ENCODE assay signal across 1 cellular context in the genomic region with DNA sequence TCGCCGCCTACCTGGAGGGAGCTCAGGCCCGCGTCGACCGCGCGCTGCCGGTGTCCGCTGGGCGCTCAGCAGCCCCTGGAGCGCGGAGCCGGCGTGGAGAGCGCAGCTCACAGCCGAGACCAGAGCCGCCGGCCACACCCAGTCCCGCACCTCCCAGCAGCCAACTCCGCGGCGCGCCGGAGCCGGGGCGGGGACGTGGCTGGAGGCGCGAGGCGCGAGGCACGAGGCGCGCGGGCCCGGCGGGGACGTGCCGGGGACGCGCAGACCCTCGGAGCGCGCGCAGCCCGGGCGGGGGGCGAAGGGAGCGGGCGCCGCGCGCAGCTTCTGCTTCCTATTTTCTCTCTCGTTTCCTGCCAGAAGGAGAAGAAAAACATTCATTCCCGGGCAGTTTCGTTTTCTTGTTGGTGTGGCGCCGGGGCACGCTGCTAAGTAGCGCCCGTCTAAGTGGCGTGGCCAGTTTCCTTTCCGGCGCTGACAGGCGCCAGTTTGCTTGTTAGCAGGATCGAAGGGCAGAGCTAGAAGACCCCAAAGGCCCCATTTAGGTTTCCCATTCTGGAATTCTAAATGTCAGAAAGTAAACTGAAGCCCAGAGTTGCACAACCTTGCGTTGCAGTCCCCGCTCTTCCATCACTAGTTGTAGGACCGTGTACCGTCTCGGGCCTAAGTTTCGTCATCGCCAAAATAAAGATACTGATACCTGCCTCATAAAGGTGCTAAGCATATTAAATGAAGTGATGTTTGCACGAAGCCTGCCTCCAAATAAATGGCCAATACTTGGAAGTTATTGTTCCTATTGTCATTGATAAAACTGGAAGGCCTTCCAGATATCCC.
TF ChIP-seq lines count a peak whose summit lies in the region.

A gene (minus strand): TSS at position 136 of the 831 bp plus-strand sequence. CDS start 25,270 bp downstream, outside the sequence.

TF ChIP-seq in HepG2, 621 proteins besides CTCF, POLR2A, EP300 and RAD21 (continued from another document):
- TF ChIP-seq KDM2A (CRISPR knock-in tag; IDR thresholded peaks at IDR 0.05; ENCODE audit: borderline replicate concordance, low read depth), result peak; percentile 34; the same call in 1 of the 2 replicates
- 0 out of 2 replicates have a peak, but pooled peaks have one; percentile 30 for TF ChIP-seq ZNF891 (CRISPR knock-in tag; IDR thresholded peaks at IDR 0.05)
- no peak for TF ChIP-seq MAZ (IDR thresholded peaks at IDR 0.05; ENCODE audit: borderline replicate concordance, low read depth, low read length)
- peak; percentile 42; the same call in 1 of the 2 replicates for TF ChIP-seq MAZ (CRISPR knock-in tag; IDR thresholded peaks at IDR 0.05; ENCODE audit: low read depth)
- no peak for TF ChIP-seq SCMH1 (CRISPR knock-in tag; IDR thresholded peaks at IDR 0.05; ENCODE audit: borderline replicate concordance)
- TF ChIP-seq, protein P1, sequence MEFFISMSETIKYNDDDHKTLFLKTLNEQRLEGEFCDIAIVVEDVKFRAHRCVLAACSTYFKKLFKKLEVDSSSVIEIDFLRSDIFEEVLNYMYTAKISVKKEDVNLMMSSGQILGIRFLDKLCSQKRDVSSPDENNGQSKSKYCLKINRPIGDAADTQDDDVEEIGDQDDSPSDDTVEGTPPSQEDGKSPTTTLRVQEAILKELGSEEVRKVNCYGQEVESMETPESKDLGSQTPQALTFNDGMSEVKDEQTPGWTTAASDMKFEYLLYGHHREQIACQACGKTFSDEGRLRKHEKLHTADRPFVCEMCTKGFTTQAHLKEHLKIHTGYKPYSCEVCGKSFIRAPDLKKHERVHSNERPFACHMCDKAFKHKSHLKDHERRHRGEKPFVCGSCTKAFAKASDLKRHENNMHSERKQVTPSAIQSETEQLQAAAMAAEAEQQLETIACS (CRISPR knock-in tag; IDR thresholded peaks at IDR 0.05), result peak; percentile 72
- 0 out of 2 replicates have a peak, but pooled peaks have one; percentile 69 for TF ChIP-seq TMF1 (CRISPR knock-in tag; IDR thresholded peaks at IDR 0.05; ENCODE audit: low read depth)
- no peak for TF ChIP-seq RBAK (CRISPR knock-in tag; IDR thresholded peaks at IDR 0.05)
- TF ChIP-seq, protein P2, sequence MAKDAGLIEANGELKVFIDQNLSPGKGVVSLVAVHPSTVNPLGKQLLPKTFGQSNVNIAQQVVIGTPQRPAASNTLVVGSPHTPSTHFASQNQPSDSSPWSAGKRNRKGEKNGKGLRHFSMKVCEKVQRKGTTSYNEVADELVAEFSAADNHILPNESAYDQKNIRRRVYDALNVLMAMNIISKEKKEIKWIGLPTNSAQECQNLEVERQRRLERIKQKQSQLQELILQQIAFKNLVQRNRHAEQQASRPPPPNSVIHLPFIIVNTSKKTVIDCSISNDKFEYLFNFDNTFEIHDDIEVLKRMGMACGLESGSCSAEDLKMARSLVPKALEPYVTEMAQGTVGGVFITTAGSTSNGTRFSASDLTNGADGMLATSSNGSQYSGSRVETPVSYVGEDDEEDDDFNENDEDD (CRISPR knock-in tag; IDR thresholded peaks at IDR 0.05; ENCODE audit: borderline replicate concordance), result peak; percentile 84; the same call in 1 of the 2 replicates
- peak; percentile 46 for TF ChIP-seq HNRNPLL (IDR thresholded peaks at IDR 0.05; ENCODE audit: low read depth, low read length, poor library complexity, severe bottlenecking)
- TF ChIP-seq CEBPB (IDR thresholded peaks at IDR 0.05; ENCODE audit: borderline replicate concordance, low read depth, low read length), result peak; percentile 71; the same call in 1 of the 2 replicates
- no peak for TF ChIP-seq ZNF790 (CRISPR knock-in tag; IDR thresholded peaks at IDR 0.05; ENCODE audit: borderline replicate concordance)
- TF ChIP-seq, protein P3, sequence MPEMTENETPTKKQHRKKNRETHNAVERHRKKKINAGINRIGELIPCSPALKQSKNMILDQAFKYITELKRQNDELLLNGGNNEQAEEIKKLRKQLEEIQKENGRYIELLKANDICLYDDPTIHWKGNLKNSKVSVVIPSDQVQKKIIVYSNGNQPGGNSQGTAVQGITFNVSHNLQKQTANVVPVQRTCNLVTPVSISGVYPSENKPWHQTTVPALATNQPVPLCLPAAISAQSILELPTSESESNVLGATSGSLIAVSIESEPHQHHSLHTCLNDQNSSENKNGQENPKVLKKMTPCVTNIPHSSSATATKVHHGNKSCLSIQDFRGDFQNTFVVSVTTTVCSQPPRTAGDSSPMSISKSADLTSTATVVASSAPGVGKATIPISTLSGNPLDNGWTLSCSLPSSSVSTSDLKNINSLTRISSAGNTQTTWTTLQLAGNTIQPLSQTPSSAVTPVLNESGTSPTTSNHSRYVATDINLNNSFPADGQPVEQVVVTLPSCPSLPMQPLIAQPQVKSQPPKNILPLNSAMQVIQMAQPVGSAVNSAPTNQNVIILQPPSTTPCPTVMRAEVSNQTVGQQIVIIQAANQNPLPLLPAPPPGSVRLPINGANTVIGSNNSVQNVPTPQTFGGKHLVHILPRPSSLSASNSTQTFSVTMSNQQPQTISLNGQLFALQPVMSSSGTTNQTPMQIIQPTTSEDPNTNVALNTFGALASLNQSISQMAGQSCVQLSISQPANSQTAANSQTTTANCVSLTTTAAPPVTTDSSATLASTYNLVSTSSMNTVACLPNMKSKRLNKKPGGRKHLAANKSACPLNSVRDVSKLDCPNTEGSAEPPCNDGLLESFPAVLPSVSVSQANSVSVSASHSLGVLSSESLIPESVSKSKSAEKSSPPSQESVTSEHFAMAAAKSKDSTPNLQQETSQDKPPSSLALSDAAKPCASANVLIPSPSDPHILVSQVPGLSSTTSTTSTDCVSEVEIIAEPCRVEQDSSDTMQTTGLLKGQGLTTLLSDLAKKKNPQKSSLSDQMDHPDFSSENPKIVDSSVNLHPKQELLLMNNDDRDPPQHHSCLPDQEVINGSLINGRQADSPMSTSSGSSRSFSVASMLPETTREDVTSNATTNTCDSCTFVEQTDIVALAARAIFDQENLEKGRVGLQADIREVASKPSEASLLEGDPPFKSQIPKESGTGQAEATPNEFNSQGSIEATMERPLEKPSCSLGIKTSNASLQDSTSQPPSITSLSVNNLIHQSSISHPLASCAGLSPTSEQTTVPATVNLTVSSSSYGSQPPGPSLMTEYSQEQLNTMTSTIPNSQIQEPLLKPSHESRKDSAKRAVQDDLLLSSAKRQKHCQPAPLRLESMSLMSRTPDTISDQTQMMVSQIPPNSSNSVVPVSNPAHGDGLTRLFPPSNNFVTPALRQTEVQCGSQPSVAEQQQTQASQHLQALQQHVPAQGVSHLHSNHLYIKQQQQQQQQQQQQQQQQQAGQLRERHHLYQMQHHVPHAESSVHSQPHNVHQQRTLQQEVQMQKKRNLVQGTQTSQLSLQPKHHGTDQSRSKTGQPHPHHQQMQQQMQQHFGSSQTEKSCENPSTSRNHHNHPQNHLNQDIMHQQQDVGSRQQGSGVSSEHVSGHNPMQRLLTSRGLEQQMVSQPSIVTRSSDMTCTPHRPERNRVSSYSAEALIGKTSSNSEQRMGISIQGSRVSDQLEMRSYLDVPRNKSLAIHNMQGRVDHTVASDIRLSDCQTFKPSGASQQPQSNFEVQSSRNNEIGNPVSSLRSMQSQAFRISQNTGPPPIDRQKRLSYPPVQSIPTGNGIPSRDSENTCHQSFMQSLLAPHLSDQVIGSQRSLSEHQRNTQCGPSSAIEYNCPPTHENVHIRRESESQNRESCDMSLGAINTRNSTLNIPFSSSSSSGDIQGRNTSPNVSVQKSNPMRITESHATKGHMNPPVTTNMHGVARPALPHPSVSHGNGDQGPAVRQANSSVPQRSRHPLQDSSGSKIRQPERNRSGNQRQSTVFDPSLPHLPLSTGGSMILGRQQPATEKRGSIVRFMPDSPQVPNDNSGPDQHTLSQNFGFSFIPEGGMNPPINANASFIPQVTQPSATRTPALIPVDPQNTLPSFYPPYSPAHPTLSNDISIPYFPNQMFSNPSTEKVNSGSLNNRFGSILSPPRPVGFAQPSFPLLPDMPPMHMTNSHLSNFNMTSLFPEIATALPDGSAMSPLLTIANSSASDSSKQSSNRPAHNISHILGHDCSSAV (CRISPR knock-in tag; IDR thresholded peaks at IDR 0.05; ENCODE audit: borderline replicate concordance), result no peak
- TF ChIP-seq, protein P4, sequence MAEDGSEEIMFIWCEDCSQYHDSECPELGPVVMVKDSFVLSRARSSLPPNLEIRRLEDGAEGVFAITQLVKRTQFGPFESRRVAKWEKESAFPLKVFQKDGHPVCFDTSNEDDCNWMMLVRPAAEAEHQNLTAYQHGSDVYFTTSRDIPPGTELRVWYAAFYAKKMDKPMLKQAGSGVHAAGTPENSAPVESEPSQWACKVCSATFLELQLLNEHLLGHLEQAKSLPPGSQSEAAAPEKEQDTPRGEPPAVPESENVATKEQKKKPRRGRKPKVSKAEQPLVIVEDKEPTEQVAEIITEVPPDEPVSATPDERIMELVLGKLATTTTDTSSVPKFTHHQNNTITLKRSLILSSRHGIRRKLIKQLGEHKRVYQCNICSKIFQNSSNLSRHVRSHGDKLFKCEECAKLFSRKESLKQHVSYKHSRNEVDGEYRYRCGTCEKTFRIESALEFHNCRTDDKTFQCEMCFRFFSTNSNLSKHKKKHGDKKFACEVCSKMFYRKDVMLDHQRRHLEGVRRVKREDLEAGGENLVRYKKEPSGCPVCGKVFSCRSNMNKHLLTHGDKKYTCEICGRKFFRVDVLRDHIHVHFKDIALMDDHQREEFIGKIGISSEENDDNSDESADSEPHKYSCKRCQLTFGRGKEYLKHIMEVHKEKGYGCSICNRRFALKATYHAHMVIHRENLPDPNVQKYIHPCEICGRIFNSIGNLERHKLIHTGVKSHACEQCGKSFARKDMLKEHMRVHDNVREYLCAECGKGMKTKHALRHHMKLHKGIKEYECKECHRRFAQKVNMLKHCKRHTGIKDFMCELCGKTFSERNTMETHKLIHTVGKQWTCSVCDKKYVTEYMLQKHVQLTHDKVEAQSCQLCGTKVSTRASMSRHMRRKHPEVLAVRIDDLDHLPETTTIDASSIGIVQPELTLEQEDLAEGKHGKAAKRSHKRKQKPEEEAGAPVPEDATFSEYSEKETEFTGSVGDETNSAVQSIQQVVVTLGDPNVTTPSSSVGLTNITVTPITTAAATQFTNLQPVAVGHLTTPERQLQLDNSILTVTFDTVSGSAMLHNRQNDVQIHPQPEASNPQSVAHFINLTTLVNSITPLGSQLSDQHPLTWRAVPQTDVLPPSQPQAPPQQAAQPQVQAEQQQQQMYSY (CRISPR knock-in tag; IDR thresholded peaks at IDR 0.05), result no peak
- TF ChIP-seq, protein P5, sequence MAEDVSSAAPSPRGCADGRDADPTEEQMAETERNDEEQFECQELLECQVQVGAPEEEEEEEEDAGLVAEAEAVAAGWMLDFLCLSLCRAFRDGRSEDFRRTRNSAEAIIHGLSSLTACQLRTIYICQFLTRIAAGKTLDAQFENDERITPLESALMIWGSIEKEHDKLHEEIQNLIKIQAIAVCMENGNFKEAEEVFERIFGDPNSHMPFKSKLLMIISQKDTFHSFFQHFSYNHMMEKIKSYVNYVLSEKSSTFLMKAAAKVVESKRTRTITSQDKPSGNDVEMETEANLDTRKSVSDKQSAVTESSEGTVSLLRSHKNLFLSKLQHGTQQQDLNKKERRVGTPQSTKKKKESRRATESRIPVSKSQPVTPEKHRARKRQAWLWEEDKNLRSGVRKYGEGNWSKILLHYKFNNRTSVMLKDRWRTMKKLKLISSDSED (CRISPR knock-in tag; IDR thresholded peaks at IDR 0.05), result no peak
- TF ChIP-seq HOXA3 (CRISPR knock-in tag; IDR thresholded peaks at IDR 0.05), result peak; percentile 29; the same call in 1 of the 2 replicates
- peak; percentile 83; the same call in 1 of the 2 replicates for TF ChIP-seq RNF2 (conservative IDR thresholded peaks at IDR 0.05; ENCODE audit: low read depth)
- TF ChIP-seq NFIC (IDR thresholded peaks at IDR 0.05; ENCODE audit: low read length), result no peak
- TF ChIP-seq ZFP90 (CRISPR knock-in tag; IDR thresholded peaks at IDR 0.05; ENCODE audit: borderline replicate concordance), result no peak
- no peak for TF ChIP-seq FIP1L1 (IDR thresholded peaks at IDR 0.05; ENCODE audit: borderline replicate concordance, insufficient read depth, low read depth, low read length)
- TF ChIP-seq, protein P6, sequence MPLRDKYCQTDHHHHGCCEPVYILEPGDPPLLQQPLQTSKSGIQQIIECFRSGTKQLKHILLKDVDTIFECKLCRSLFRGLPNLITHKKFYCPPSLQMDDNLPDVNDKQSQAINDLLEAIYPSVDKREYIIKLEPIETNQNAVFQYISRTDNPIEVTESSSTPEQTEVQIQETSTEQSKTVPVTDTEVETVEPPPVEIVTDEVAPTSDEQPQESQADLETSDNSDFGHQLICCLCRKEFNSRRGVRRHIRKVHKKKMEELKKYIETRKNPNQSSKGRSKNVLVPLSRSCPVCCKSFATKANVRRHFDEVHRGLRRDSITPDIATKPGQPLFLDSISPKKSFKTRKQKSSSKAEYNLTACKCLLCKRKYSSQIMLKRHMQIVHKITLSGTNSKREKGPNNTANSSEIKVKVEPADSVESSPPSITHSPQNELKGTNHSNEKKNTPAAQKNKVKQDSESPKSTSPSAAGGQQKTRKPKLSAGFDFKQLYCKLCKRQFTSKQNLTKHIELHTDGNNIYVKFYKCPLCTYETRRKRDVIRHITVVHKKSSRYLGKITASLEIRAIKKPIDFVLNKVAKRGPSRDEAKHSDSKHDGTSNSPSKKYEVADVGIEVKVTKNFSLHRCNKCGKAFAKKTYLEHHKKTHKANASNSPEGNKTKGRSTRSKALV (CRISPR knock-in tag; IDR thresholded peaks at IDR 0.05), result 0 out of 2 replicates have a peak, but pooled peaks have one; percentile 43
- peak; percentile 54; the same call in 1 of the 2 replicates for TF ChIP-seq CEBPG (CRISPR knock-in tag; IDR thresholded peaks at IDR 0.05)
- peak; percentile 86 for TF ChIP-seq ZNF777 (CRISPR knock-in tag; IDR thresholded peaks at IDR 0.05)
- no peak for TF ChIP-seq ZNF709 (CRISPR knock-in tag; IDR thresholded peaks at IDR 0.05)
- TF ChIP-seq, protein P7, sequence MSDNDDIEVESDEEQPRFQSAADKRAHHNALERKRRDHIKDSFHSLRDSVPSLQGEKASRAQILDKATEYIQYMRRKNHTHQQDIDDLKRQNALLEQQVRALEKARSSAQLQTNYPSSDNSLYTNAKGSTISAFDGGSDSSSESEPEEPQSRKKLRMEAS (IDR thresholded peaks at IDR 0.05), result peak; percentile 87
- 0 out of 2 replicates have a peak, but pooled peaks have one; percentile 39 for TF ChIP-seq MEIS2 (CRISPR knock-in tag; IDR thresholded peaks at IDR 0.05)
